20 cellular contexts compared by ENCODE assay signal in genomic region chr1:97999320-97999719, GRCh38.
DNase-seq lines count a peak whose midpoint lies in the region; ATAC-seq, FAIRE-seq and TF ChIP-seq lines count a peak whose summit lies in the region.
"Had no signal": no experiment of that assay in that cellular context is flagged by ENCODE, and none has a peak within 500 bp of the region (broad histone marks: within the 10 kb centered on the region; RNA-seq: fewer than 3 reads in every experiment).

No MANE protein-coding gene starts in this region.

- no peak overlapping the region for H3K18ac ChIP-seq in neuronal stem cell (ENCODE audit: low read length)

- no peak overlapping the region for H2BK120ac ChIP-seq in neuronal stem cell (ENCODE audit: low read depth, low read length)

- H3K9me3 ChIP-seq in A673 (ENCODE audit: low read depth, low read length, poor library complexity, severe bottlenecking) (no peaks in the 10 kb centered on the region), neuronal stem cell (replicated peaks in 1 of 2; ENCODE audit: control insufficient read depth in 2 of 2, insufficient read depth in 1 of 2, low read depth in 1 of 2, low read length in 2 of 2) (no peaks in the 10 kb centered on the region)
- H3K9me3 ChIP-seq: MG63, mucosa of descending colon had no signal

- no peak overlapping the region for H2AK5ac ChIP-seq in neuronal stem cell (ENCODE audit: low read depth, low read length)

- no peak overlapping the region for H3K9ac ChIP-seq in neuronal stem cell (ENCODE audit: low read depth, low read length, poor library complexity)
- H3K9ac ChIP-seq: parathyroid adenoma had no signal

- no peak overlapping the region for H2BK15ac ChIP-seq in neuronal stem cell (ENCODE audit: low read length)

- no peak overlapping the region for H2BK5ac ChIP-seq in neuronal stem cell (ENCODE audit: low read length)

- no peak overlapping the region for H3K4me2 ChIP-seq in neuronal stem cell (ENCODE audit: insufficient read depth, low read length, poor library complexity, severe bottlenecking)

- DNase-seq in AG04449 (ENCODE audit: low read depth, low spot score) (peak; percentile 92), HS-5 (ENCODE audit: low read depth) (peak; percentile 81), bronchial epithelial cell (ENCODE audit: low read depth) (peak; percentile 43), kidney tubule cell (ENCODE audit: low spot score) (peak; percentile 79), A673 (ENCODE audit: low spot score) (no peak), neuronal stem cell (ENCODE audit: low spot score) (no peak), Ammon's horn (ENCODE audit: low spot score) (no peak)
- DNase-seq: activated CD8-positive, alpha-beta memory T cell treated with anti-CD3 and anti-CD28 coated beads, Interleukin-2, amount 10 ng/mL, durations not matched to agents 7 days and 5 days; activated gamma-delta T cell; effector memory CD8-positive, alpha-beta T cell; glutamatergic neuron; MG63; mucosa of descending colon; NCI-H2029 treated with DMSO at 0.1 percent for 48 hours; NCI-H526 treated with DMSO at 0.1 percent for 48 hours; stimulated activated CD4-positive, alpha-beta T cell treated with anti-CD3 and anti-CD28 coated beads, Interleukin-12 subunit alpha, Interleukin-12 subunit beta, amount 100 ng/mL, for 4 hours had no signal

- H3K4me1 ChIP-seq in A673 (ENCODE audit: insufficient read depth, low read length, poor library complexity, severe bottlenecking): peaks cover 24% of the 10 kb centered on the region
- H3K4me1 ChIP-seq in neuronal stem cell (ENCODE audit: control insufficient read depth in 2 of 2, insufficient read depth in 1 of 2, low read depth in 1 of 2, low read length in 2 of 2): peaks cover 3 to 11% of the 10 kb centered on the region in 2 donors
- H3K4me1 ChIP-seq: parathyroid adenoma had no signal

- CTCF ChIA-PET in AG04449 (lab: Yijun Ruan, JAX) (interaction anchor here (1.0 to 2.4 kb wide), 5 partner anchors 17 to 469 kb away, joined by 4 to 15 read pairs (median 4); no protein-coding TSS in a partner anchor), A673 (lab: Charles Lee) (no interaction called here)

- no TSS peak for BruUV-seq in A673 (replicated peaks; lab: Mats Ljungman, UMichigan)

- no peak for ATAC-seq in HG02884 (IDR thresholded peaks at IDR 0.05; ENCODE audit: unreplicated experiment)
- ATAC-seq: activated CD8-positive, alpha-beta memory T cell treated with anti-CD3 and anti-CD28 coated beads, Interleukin-2, amount 10 ng/mL, durations not matched to agents 7 days and 5 days; effector memory CD8-positive, alpha-beta T cell; mucosa of descending colon; WTC11 had no signal

- intact Hi-C loops in A673 (cut with micrococcal nuclease; ENCODE audit: unreplicated experiment): no loop called here

- no peaks in the 10 kb centered on the region for H3K36me3 ChIP-seq in bronchial epithelial cell (ENCODE audit: control insufficient read depth, insufficient read depth, low read length)
- no peaks in the 10 kb centered on the region for H3K36me3 ChIP-seq in A673 (ENCODE audit: insufficient read depth, low read length, poor library complexity, severe bottlenecking)
- H3K36me3 ChIP-seq in neuronal stem cell (replicated peaks in 1 of 2; ENCODE audit: control insufficient read depth in 2 of 2, insufficient read depth in 2 of 2, low read length in 2 of 2): no peaks in the 10 kb centered on the region
- H3K36me3 ChIP-seq: MG63 had no signal

- FAIRE-seq in bronchial epithelial cell (lab: Jason Lieb, UNC): no peak
- FAIRE-seq: islet of Langerhans had no signal

- no peak overlapping the region for H3K4ac ChIP-seq in neuronal stem cell (ENCODE audit: low read length)

- no peak overlapping the region for H4K91ac ChIP-seq in neuronal stem cell (ENCODE audit: low read depth, low read length, poor library complexity)

- H3K4me3 ChIP-seq in AG04449 (ENCODE audit: low read depth, low read length) (no peak overlapping the region), bronchial epithelial cell (ENCODE audit: low read depth, low read length) (no peak overlapping the region), A673 (ENCODE audit: low read depth, low read length, poor library complexity, severe bottlenecking) (no peak overlapping the region), neuronal stem cell (ENCODE audit: low read length in 2 of 2) (no peak overlapping the region)
- H3K4me3 ChIP-seq: MG63, mucosa of descending colon had no signal

- no peak overlapping the region for H3K14ac ChIP-seq in neuronal stem cell (ENCODE audit: low read length)

- WGBS in neuronal stem cell (ENCODE audit: extremely low coverage in 2 of 2, insufficient read length in 2 of 2, insufficient replicate concordance in 1 of 2), 2 donors: no CpG with 5 or more reads among the region's 1 CpG

- no peak overlapping the region for H2BK12ac ChIP-seq in neuronal stem cell (ENCODE audit: low read length)

- POLR2A ChIA-PET in AG04449 (lab: Yijun Ruan, JAX) (interaction anchor here (0.7 kb wide), 1 partner anchor 47 kb away, joined by 4 read pairs; no protein-coding TSS in a partner anchor), A673 (lab: Charles Lee; ENCODE audit: low non-redundant PET) (no interaction called here)

- H4K8ac ChIP-seq in neuronal stem cell (ENCODE audit: low read depth, low read length): no peak overlapping the region

- H3K23ac ChIP-seq in neuronal stem cell (ENCODE audit: low read depth, low read length, poor library complexity): no peak overlapping the region

- no peak overlapping the region for H3K27ac ChIP-seq in A673 (ENCODE audit: low read depth, low read length, poor library complexity, severe bottlenecking)
- no peak overlapping the region for H3K27ac ChIP-seq in neuronal stem cell (replicated peaks; ENCODE audit: low read length)
- H3K27ac ChIP-seq: parathyroid adenoma had no signal

- TF ChIP-seq CTCF in AG04449 (IDR thresholded peaks at IDR 0.05; ENCODE audit: insufficient read depth, low read length, missing control alignments) (no peak), bronchial epithelial cell (IDR thresholded peaks at IDR 0.05; ENCODE audit: insufficient read depth, low read length, severe bottlenecking) (no peak), A673 (conservative IDR thresholded peaks at IDR 0.05; ENCODE audit: low read depth, low read length) (no peak)

- no peaks in the 10 kb centered on the region for H3K79me1 ChIP-seq in neuronal stem cell (ENCODE audit: low read depth, low read length)

- H2AFZ ChIP-seq in neuronal stem cell (ENCODE audit: low read length): no peak overlapping the region
- H2AFZ ChIP-seq: parathyroid adenoma had no signal

- no peaks in the 10 kb centered on the region for H3K27me3 ChIP-seq in bronchial epithelial cell (ENCODE audit: control insufficient read depth, insufficient read depth, low read length)
- H3K27me3 ChIP-seq in A673 (replicated peaks; ENCODE audit: insufficient read depth, low read depth, low read length, poor library complexity): no peaks in the 10 kb centered on the region
- H3K27me3 ChIP-seq in neuronal stem cell (ENCODE audit: control insufficient read depth in 3 of 3, insufficient read depth in 3 of 3, low read depth in 1 of 3, low read length in 3 of 3): no peaks in the 10 kb centered on the region
- H3K27me3 ChIP-seq: MG63 had no signal

Comparison
In these comparisons a context has a peak if more than half of its experiments do, and no peak if none do; other contexts are left out.
1. DNase-seq: peak in AG04449 (single experiment), HS-5 (single experiment), bronchial epithelial cell (single experiment) and kidney tubule cell (single experiment); none in A673 (single experiment), neuronal stem cell (single experiment) and Ammon's horn (single experiment).